ENCODE assay signal across 1 cellular context in genomic region chr6:44041461-44042260, GRCh38.
TF ChIP-seq lines count a peak whose summit lies in the region.

No MANE protein-coding gene starts in this region.

TF ChIP-seq in K562, 482 proteins besides CTCF, POLR2A, EP300 and RAD21 (continued from another document and continues in another):
- no peak for TF ChIP-seq ZNF407 (IDR thresholded peaks at IDR 0.05; ENCODE audit: low read depth)
- TF ChIP-seq RNF219 (CRISPR knock-in tag; IDR thresholded peaks at IDR 0.05) = no peak
- TF ChIP-seq MAFG (tag; conservative IDR thresholded peaks at IDR 0.05) = peak; percentile 94
- no peak for TF ChIP-seq SRSF9 (IDR thresholded peaks at IDR 0.05; ENCODE audit: borderline replicate concordance, low read depth, low read length)
- TF ChIP-seq ZZZ3 (IDR thresholded peaks at IDR 0.05) = no peak
- peak; percentile 90 for TF ChIP-seq MAFK (IDR thresholded peaks at IDR 0.05; ENCODE audit: low read length)
- no peak for TF ChIP-seq KLF1 (tag; IDR thresholded peaks at IDR 0.05)
- TF ChIP-seq, protein P1, sequence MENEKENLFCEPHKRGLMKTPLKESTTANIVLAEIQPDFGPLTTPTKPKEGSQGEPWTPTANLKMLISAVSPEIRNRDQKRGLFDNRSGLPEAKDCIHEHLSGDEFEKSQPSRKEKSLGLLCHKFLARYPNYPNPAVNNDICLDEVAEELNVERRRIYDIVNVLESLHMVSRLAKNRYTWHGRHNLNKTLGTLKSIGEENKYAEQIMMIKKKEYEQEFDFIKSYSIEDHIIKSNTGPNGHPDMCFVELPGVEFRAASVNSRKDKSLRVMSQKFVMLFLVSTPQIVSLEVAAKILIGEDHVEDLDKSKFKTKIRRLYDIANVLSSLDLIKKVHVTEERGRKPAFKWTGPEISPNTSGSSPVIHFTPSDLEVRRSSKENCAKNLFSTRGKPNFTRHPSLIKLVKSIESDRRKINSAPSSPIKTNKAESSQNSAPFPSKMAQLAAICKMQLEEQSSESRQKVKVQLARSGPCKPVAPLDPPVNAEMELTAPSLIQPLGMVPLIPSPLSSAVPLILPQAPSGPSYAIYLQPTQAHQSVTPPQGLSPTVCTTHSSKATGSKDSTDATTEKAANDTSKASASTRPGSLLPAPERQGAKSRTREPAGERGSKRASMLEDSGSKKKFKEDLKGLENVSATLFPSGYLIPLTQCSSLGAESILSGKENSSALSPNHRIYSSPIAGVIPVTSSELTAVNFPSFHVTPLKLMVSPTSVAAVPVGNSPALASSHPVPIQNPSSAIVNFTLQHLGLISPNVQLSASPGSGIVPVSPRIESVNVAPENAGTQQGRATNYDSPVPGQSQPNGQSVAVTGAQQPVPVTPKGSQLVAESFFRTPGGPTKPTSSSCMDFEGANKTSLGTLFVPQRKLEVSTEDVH (IDR thresholded peaks at IDR 0.05; ENCODE audit: low read depth, partially characterized antibody) = no peak
- no peak for TF ChIP-seq BCL6 (CRISPR knock-in tag; IDR thresholded peaks at IDR 0.05)
- TF ChIP-seq MCM2 (IDR thresholded peaks at IDR 0.05; ENCODE audit: low read depth) = no peak
- TF ChIP-seq, protein P2, sequence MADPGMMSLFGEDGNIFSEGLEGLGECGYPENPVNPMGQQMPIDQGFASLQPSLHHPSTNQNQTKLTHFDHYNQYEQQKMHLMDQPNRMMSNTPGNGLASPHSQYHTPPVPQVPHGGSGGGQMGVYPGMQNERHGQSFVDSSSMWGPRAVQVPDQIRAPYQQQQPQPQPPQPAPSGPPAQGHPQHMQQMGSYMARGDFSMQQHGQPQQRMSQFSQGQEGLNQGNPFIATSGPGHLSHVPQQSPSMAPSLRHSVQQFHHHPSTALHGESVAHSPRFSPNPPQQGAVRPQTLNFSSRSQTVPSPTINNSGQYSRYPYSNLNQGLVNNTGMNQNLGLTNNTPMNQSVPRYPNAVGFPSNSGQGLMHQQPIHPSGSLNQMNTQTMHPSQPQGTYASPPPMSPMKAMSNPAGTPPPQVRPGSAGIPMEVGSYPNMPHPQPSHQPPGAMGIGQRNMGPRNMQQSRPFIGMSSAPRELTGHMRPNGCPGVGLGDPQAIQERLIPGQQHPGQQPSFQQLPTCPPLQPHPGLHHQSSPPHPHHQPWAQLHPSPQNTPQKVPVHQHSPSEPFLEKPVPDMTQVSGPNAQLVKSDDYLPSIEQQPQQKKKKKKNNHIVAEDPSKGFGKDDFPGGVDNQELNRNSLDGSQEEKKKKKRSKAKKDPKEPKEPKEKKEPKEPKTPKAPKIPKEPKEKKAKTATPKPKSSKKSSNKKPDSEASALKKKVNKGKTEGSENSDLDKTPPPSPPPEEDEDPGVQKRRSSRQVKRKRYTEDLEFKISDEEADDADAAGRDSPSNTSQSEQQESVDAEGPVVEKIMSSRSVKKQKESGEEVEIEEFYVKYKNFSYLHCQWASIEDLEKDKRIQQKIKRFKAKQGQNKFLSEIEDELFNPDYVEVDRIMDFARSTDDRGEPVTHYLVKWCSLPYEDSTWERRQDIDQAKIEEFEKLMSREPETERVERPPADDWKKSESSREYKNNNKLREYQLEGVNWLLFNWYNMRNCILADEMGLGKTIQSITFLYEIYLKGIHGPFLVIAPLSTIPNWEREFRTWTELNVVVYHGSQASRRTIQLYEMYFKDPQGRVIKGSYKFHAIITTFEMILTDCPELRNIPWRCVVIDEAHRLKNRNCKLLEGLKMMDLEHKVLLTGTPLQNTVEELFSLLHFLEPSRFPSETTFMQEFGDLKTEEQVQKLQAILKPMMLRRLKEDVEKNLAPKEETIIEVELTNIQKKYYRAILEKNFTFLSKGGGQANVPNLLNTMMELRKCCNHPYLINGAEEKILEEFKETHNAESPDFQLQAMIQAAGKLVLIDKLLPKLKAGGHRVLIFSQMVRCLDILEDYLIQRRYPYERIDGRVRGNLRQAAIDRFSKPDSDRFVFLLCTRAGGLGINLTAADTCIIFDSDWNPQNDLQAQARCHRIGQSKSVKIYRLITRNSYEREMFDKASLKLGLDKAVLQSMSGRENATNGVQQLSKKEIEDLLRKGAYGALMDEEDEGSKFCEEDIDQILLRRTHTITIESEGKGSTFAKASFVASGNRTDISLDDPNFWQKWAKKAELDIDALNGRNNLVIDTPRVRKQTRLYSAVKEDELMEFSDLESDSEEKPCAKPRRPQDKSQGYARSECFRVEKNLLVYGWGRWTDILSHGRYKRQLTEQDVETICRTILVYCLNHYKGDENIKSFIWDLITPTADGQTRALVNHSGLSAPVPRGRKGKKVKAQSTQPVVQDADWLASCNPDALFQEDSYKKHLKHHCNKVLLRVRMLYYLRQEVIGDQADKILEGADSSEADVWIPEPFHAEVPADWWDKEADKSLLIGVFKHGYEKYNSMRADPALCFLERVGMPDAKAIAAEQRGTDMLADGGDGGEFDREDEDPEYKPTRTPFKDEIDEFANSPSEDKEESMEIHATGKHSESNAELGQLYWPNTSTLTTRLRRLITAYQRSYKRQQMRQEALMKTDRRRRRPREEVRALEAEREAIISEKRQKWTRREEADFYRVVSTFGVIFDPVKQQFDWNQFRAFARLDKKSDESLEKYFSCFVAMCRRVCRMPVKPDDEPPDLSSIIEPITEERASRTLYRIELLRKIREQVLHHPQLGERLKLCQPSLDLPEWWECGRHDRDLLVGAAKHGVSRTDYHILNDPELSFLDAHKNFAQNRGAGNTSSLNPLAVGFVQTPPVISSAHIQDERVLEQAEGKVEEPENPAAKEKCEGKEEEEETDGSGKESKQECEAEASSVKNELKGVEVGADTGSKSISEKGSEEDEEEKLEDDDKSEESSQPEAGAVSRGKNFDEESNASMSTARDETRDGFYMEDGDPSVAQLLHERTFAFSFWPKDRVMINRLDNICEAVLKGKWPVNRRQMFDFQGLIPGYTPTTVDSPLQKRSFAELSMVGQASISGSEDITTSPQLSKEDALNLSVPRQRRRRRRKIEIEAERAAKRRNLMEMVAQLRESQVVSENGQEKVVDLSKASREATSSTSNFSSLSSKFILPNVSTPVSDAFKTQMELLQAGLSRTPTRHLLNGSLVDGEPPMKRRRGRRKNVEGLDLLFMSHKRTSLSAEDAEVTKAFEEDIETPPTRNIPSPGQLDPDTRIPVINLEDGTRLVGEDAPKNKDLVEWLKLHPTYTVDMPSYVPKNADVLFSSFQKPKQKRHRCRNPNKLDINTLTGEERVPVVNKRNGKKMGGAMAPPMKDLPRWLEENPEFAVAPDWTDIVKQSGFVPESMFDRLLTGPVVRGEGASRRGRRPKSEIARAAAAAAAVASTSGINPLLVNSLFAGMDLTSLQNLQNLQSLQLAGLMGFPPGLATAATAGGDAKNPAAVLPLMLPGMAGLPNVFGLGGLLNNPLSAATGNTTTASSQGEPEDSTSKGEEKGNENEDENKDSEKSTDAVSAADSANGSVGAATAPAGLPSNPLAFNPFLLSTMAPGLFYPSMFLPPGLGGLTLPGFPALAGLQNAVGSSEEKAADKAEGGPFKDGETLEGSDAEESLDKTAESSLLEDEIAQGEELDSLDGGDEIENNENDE (IDR thresholded peaks at IDR 0.05; ENCODE audit: low read depth, low read length) = no peak
- TF ChIP-seq RBM17 (IDR thresholded peaks at IDR 0.05; ENCODE audit: borderline replicate concordance, low read depth, low read length) = no peak
- no peak for TF ChIP-seq ZNF12 (CRISPR knock-in tag; IDR thresholded peaks at IDR 0.05)
- TF ChIP-seq KAT8 (IDR thresholded peaks at IDR 0.05; ENCODE audit: low read depth) = no peak
- TF ChIP-seq CHD2 (IDR thresholded peaks at IDR 0.05; ENCODE audit: low read depth, low read length) = 0 out of 2 replicates have a peak, but pooled peaks have one; percentile 25
- TF ChIP-seq FOXK1 (CRISPR knock-in tag; IDR thresholded peaks at IDR 0.05; ENCODE audit: borderline replicate concordance) = no peak; the same call in 1 of the 2 replicates
- no peak for TF ChIP-seq ETV5 (CRISPR knock-in tag; IDR thresholded peaks at IDR 0.05; ENCODE audit: low read depth)
- TF ChIP-seq SMARCE1 (IDR thresholded peaks at IDR 0.05) = peak; percentile 91
- TF ChIP-seq ZNF512 (tag; IDR thresholded peaks at IDR 0.05) = no peak
- peak; percentile 63; the same call in 1 of the 2 replicates for TF ChIP-seq ATF7 (IDR thresholded peaks at IDR 0.05)
- TF ChIP-seq, protein P3, sequence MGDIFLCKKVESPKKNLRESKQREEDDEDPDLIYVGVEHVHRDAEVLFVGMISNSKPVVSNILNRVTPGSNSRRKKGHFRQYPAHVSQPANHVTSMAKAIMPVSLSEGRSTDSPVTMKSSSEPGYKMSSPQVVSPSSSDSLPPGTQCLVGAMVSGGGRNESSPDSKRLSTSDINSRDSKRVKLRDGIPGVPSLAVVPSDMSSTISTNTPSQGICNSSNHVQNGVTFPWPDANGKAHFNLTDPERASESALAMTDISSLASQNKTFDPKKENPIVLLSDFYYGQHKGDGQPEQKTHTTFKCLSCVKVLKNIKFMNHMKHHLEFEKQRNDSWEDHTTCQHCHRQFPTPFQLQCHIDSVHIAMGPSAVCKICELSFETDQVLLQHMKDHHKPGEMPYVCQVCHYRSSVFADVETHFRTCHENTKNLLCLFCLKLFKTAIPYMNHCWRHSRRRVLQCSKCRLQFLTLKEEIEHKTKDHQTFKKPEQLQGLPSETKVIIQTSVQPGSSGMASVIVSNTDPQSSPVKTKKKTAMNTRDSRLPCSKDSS (IDR thresholded peaks at IDR 0.05; ENCODE audit: low read depth, partially characterized antibody) = no peak
- TF ChIP-seq NCOA1 (IDR thresholded peaks at IDR 0.05; ENCODE audit: low read depth) = 0 out of 2 replicates have a peak, but pooled peaks have one; percentile 37
- peak; percentile 62; the same call in 1 of the 2 replicates for TF ChIP-seq ZNF165 (CRISPR knock-in tag; IDR thresholded peaks at IDR 0.05; ENCODE audit: borderline replicate concordance)
- TF ChIP-seq BRCA1 (IDR thresholded peaks at IDR 0.05) = no peak
- no peak for TF ChIP-seq BRCA1 (CRISPR knock-in tag; IDR thresholded peaks at IDR 0.05)
